In the genomic region with DNA sequence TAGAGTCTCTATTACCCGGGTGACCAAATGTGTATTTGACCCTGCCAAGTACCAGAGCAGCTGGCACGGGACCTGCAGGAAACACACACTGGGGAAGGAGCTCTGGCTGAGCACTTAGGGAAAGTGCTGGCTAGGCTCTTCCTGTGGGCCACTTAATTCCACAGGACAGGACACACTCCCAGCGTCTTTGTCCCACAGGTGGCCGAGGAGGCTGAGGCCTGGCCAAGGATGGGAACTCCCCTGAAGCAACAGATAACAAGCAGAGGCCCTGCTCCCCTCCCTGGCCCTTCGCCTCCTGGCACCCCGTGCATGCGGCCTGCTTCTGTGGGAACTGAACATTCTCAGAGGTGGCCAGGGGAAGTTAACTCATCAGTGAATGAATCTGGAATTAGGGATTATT, we compare ENCODE assay signal across 19 cellular contexts.
DNase-seq lines count a peak whose midpoint lies in the region; ATAC-seq and TF ChIP-seq lines count a peak whose summit lies in the region.
"Had no signal": no experiment of that assay in that cellular context is flagged by ENCODE, and none has a peak within 500 bp of the region (broad histone marks: within the 10 kb centered on the region; RNA-seq: fewer than 3 reads in every experiment).

No MANE protein-coding gene starts in this region.

- H3K4me3 ChIP-seq in stomach smooth muscle (ENCODE audit: low read length in 2 of 2) (no peak overlapping the region), GM23338 (no peak overlapping the region), PC-9 (no peak overlapping the region)
- H3K4me3 ChIP-seq: body of pancreas, colonic mucosa had no signal

- H3K27me3 ChIP-seq in stomach smooth muscle (ENCODE audit: control insufficient read depth in 1 of 2, insufficient read depth in 2 of 2, low read length in 2 of 2), result no peaks in the 10 kb centered on the region
- no peaks in the 10 kb centered on the region for H3K27me3 ChIP-seq in GM23338 (ENCODE audit: insufficient read depth)
- H3K27me3 ChIP-seq in PC-9 (ENCODE audit: insufficient read depth, low read depth), result peaks cover 26% of the 10 kb centered on the region
- H3K27me3 ChIP-seq: body of pancreas, colonic mucosa, foreskin keratinocyte had no signal

- CTCF ChIA-PET in PC-9 (lab: Charles Lee), result no interaction called here

- ATAC-seq in GM23338, result no peak
- ATAC-seq: activated naive CD4-positive, alpha-beta T cell treated with anti-CD3 and anti-CD28 coated beads, Interleukin-2, amount 50 U/mL, for 72 hours; body of pancreas; foreskin keratinocyte had no signal

- H3K36me3 ChIP-seq in stomach smooth muscle (ENCODE audit: control insufficient read depth in 2 of 2, insufficient read depth in 2 of 2, low read length in 2 of 2) (peaks cover 33 to 34% of the 10 kb centered on the region in 2 donors), GM23338 (ENCODE audit: insufficient read depth) (no peaks in the 10 kb centered on the region), PC-9 (ENCODE audit: low read depth) (no peaks in the 10 kb centered on the region)
- H3K36me3 ChIP-seq: colonic mucosa had no signal

- H3K79me2 ChIP-seq in GM23338 (replicated peaks; ENCODE audit: insufficient read depth), result no peaks in the 10 kb centered on the region
- no peaks in the 10 kb centered on the region for H3K79me2 ChIP-seq in PC-9 (ENCODE audit: low read depth)

- no peak overlapping the region for H3K27ac Mint-ChIP-seq in GM23338

- peaks cover 40% of the 10 kb centered on the region for H3K4me1 ChIP-seq in stomach smooth muscle (ENCODE audit: control insufficient read depth, insufficient read depth, low read length)
- no peaks in the 10 kb centered on the region; the same call in 1 of the 2 replicates for H3K4me1 ChIP-seq in GM23338 (ENCODE audit: insufficient read depth)
- no peaks in the 10 kb centered on the region for H3K4me1 ChIP-seq in PC-9 (replicated peaks; ENCODE audit: insufficient read depth)
- H3K4me1 ChIP-seq: body of pancreas, colonic mucosa, foreskin keratinocyte had no signal

- H3K9me2 ChIP-seq in GM23338 (ENCODE audit: insufficient read depth), result no peaks in the 10 kb centered on the region
- H3K9me2 ChIP-seq in PC-9 (ENCODE audit: insufficient read depth), result no peaks in the 10 kb centered on the region

- H3K36me3 Mint-ChIP-seq in GM23338 (ENCODE audit: low read depth), result peaks cover 13% of the 10 kb centered on the region

- H3K27me3 Mint-ChIP-seq in GM23338 (ENCODE audit: insufficient read depth, low read depth, poor library complexity), result peaks cover 8% of the 10 kb centered on the region

- TF ChIP-seq CTCF in GM23338 (conservative IDR thresholded peaks at IDR 0.05; ENCODE audit: low read depth in 2 of 2) (no peak), PC-9 (conservative IDR thresholded peaks at IDR 0.05) (no peak)

- no peak overlapping the region for H3K9ac ChIP-seq in stomach smooth muscle (ENCODE audit: low read length in 2 of 2)

- no TSS peak for BruUV-seq in PC-9 (replicated peaks; lab: Mats Ljungman, UMichigan)

- H3K4me3 Mint-ChIP-seq in GM23338, result no peak overlapping the region
- H3K4me3 Mint-ChIP-seq: neural crest cell had no signal

- peaks cover 11% of the 10 kb centered on the region for H3K9me3 Mint-ChIP-seq in GM23338
- H3K9me3 Mint-ChIP-seq: activated naive CD4-positive, alpha-beta T cell treated with anti-CD3 and anti-CD28 coated beads, Interleukin-2, amount 50 U/mL, for 72 hours; neural crest cell had no signal

- H3K27ac ChIP-seq in angular gyrus (ENCODE audit: low read depth, low read length) (peak overlapping the region; percentile 22), stomach smooth muscle (ENCODE audit: low read length) (peak overlapping the region; percentile 73), GM23338 (ENCODE audit: low read depth) (no peak overlapping the region), PC-9 (no peak overlapping the region)
- H3K27ac ChIP-seq: body of pancreas, colonic mucosa, foreskin keratinocyte had no signal

- peak; percentile 29 for DNase-seq in fibroblast of gingiva (ENCODE audit: low read depth)
- DNase-seq in midbrain (lab: John Stamatoyannopoulos, UW), result peak; percentile 41
- no peak for DNase-seq in GM23338 (ENCODE audit: low spot score)
- no peak for DNase-seq in dermis blood vessel endothelial cell
- DNase-seq in T-helper 9 cell, result no peak
- no peak for DNase-seq in PC-9
- DNase-seq: activated CD8-positive, alpha-beta memory T cell treated with anti-CD3 and anti-CD28 coated beads for 24 hours; body of pancreas; colonic mucosa; foreskin keratinocyte; NCI-H1417 treated with DMSO at 0.1 percent for 48 hours; NCI-H2171; NCI-H526; SHP77 treated with DMSO at 0.1 percent for 48 hours; stimulated activated CD8-positive, alpha-beta memory T cell treated with anti-CD3 and anti-CD28 coated beads, Interleukin-4, amount 100 ng/mL, for 48 hours had no signal

- H3F3A ChIP-seq in GM23338 (replicated peaks; ENCODE audit: low read depth) (no peaks in the 10 kb centered on the region), PC-9 (ENCODE audit: insufficient read depth, low read depth) (no peaks in the 10 kb centered on the region)

- H3K4me2 ChIP-seq in GM23338 (no peak overlapping the region), PC-9 (no peak overlapping the region)

- no peaks in the 10 kb centered on the region for H3K9me3 ChIP-seq in stomach smooth muscle (ENCODE audit: control insufficient read depth in 2 of 2, low read length in 2 of 2)
- no peaks in the 10 kb centered on the region for H3K9me3 ChIP-seq in PC-9 (ENCODE audit: insufficient read depth, low read depth)
- H3K9me3 ChIP-seq: body of pancreas, colonic mucosa had no signal

- POLR2A ChIA-PET in PC-9 (lab: Charles Lee; ENCODE audit: unreplicated experiment), result no interaction called here

- H2AFZ ChIP-seq in GM23338 (no peak overlapping the region), PC-9 (no peak overlapping the region)

- intact Hi-C loops in PC-9 (cut with micrococcal nuclease; ENCODE audit: unreplicated experiment), result no loop called here

- H3K4me1 Mint-ChIP-seq in GM23338, result peaks cover 24% of the 10 kb centered on the region

- H4K20me1 ChIP-seq in GM23338 (replicated peaks; ENCODE audit: insufficient read depth), result no peaks in the 10 kb centered on the region
- no peaks in the 10 kb centered on the region for H4K20me1 ChIP-seq in PC-9 (ENCODE audit: insufficient read depth)

TF ChIP-seq in GM23338, 12 proteins besides CTCF, POLR2A, EP300 and RAD21:
- no peak for TF ChIP-seq NANOG (IDR thresholded peaks at IDR 0.05; ENCODE audit: borderline replicate concordance)
- TF ChIP-seq POLR2AphosphoS5 (IDR thresholded peaks at IDR 0.05; ENCODE audit: low read depth), result no peak
- TF ChIP-seq CREB1 (CRISPR knock-in tag; IDR thresholded peaks at IDR 0.05; ENCODE audit: low read depth), result no peak
- TF ChIP-seq, protein P1, sequence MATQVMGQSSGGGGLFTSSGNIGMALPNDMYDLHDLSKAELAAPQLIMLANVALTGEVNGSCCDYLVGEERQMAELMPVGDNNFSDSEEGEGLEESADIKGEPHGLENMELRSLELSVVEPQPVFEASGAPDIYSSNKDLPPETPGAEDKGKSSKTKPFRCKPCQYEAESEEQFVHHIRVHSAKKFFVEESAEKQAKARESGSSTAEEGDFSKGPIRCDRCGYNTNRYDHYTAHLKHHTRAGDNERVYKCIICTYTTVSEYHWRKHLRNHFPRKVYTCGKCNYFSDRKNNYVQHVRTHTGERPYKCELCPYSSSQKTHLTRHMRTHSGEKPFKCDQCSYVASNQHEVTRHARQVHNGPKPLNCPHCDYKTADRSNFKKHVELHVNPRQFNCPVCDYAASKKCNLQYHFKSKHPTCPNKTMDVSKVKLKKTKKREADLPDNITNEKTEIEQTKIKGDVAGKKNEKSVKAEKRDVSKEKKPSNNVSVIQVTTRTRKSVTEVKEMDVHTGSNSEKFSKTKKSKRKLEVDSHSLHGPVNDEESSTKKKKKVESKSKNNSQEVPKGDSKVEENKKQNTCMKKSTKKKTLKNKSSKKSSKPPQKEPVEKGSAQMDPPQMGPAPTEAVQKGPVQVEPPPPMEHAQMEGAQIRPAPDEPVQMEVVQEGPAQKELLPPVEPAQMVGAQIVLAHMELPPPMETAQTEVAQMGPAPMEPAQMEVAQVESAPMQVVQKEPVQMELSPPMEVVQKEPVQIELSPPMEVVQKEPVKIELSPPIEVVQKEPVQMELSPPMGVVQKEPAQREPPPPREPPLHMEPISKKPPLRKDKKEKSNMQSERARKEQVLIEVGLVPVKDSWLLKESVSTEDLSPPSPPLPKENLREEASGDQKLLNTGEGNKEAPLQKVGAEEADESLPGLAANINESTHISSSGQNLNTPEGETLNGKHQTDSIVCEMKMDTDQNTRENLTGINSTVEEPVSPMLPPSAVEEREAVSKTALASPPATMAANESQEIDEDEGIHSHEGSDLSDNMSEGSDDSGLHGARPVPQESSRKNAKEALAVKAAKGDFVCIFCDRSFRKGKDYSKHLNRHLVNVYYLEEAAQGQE (IDR thresholded peaks at IDR 0.05; ENCODE audit: unreplicated experiment), result no peak
- TF ChIP-seq, protein P2, sequence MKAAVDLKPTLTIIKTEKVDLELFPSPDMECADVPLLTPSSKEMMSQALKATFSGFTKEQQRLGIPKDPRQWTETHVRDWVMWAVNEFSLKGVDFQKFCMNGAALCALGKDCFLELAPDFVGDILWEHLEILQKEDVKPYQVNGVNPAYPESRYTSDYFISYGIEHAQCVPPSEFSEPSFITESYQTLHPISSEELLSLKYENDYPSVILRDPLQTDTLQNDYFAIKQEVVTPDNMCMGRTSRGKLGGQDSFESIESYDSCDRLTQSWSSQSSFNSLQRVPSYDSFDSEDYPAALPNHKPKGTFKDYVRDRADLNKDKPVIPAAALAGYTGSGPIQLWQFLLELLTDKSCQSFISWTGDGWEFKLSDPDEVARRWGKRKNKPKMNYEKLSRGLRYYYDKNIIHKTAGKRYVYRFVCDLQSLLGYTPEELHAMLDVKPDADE (IDR thresholded peaks at IDR 0.05), result no peak
- TF ChIP-seq ZNF114 (CRISPR knock-in tag; IDR thresholded peaks at IDR 0.05), result no peak

Comparison
In these comparisons a context has a peak if more than half of its experiments do, and no peak if none do; other contexts are left out.
1. H3K27ac ChIP-seq: peak in angular gyrus (single experiment) and stomach smooth muscle (single experiment); none in GM23338 (single experiment) and PC-9 (single experiment).
2. DNase-seq: peak in fibroblast of gingiva (single experiment) and midbrain (single experiment); none in GM23338 (single experiment), dermis blood vessel endothelial cell (single experiment), T-helper 9 cell (single experiment) and PC-9 (0 of 2).